Comparison of ENCODE assay signal across 8 cellular contexts in the genomic region with DNA sequence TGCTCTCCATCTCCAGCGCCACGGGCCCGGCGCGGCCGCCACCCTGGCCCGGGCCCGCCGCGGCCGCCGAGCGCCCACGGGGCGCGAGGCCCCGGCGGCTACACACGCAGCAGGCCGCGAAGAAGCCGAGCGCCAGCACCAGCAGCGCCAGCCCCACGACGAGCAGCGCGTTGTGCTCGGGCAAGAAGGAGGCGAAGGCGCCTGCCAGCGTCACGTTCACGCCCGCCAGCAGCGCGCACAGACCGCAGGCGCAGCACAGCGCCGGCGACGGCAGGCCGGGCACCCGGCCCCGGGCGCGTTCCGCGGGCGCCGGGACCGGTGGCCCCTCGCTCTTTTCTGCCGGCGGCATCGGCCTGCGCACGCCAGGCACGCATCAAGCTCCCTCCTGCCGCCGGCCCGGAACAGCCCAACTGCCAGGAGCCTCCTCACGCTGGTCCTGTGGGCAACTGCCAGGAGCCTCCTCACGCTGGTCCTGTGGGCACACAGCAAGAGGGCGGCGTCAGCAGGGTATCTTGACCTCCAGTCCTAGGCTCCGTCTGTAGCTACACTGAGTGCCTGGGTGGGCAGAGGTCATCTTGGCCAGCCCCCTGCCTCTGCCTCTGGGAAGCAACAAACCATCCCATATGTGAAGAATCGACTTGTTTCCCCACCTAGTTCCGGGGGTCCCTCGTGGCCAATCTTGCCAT. TPM values are rescaled to one million over a fixed set of nuclear protein-coding genes. Genes with fewer than 3 reads are reported as not detected.
DNase-seq lines count a peak whose midpoint lies in the region; ATAC-seq and TF ChIP-seq lines count a peak whose summit lies in the region.

No MANE protein-coding gene starts in this region.

- H3K4me3 ChIP-seq in GM23338 (peak overlapping the region; percentile 50; the same call in 1 of the 2 replicates), iPS-18a (ENCODE audit: low read length) (peak overlapping the region; percentile 16)

- H3K27ac ChIP-seq in GM23338 (ENCODE audit: low read depth) (no peak overlapping the region), iPS-18a (ENCODE audit: low read length) (no peak overlapping the region)

- ATAC-seq in GM23338 (peak; percentile 56), T-helper 17 cell (peak; percentile 82), GM18517 (IDR thresholded peaks at IDR 0.05; ENCODE audit: unreplicated experiment) (no peak)

- TF ChIP-seq CTCF in GM23338 (conservative IDR thresholded peaks at IDR 0.05; ENCODE audit: low read depth in 2 of 2) = no peak

- H3K36me3 Mint-ChIP-seq in GM23338 (ENCODE audit: low read depth) (no peaks in the 10 kb centered on the region), T-helper 17 cell (ENCODE audit: low read depth) (peaks cover 5% of the 10 kb centered on the region)

- peak; percentile 63 for DNase-seq in GM23338 (ENCODE audit: low spot score)
- DNase-seq in T-helper 17 cell = peak; percentile 29 to 44 (median 32)
- peak; percentile 76 for DNase-seq in astrocyte of the hippocampus (ENCODE audit: low read depth, low spot score)
- peak; percentile 19 to 20 for DNase-seq in stimulated activated CD4-positive, alpha-beta T cell treated with anti-CD3 and anti-CD28 coated beads, Interleukin-15, amount 100 ng/mL, for 1 hour (ENCODE audit: low read depth in 1 of 2, low spot score in 1 of 2)
- no peak for DNase-seq in NCI-H2196 (lab: John Stamatoyannopoulos, UW; ENCODE audit: unreplicated experiment)
- DNase-seq in NCI-H526 treated with DMSO at 0.1 percent for 48 hours (lab: John Stamatoyannopoulos, UW) = no peak

- H3K9me3 Mint-ChIP-seq in GM23338 = no peaks in the 10 kb centered on the region

- H3K27ac Mint-ChIP-seq in GM23338 (no peak overlapping the region), T-helper 17 cell (peak overlapping the region; percentile 78)

- H3K4me1 Mint-ChIP-seq in GM23338 = peaks cover 19% of the 10 kb centered on the region
- peaks cover 17% of the 10 kb centered on the region for H3K4me1 Mint-ChIP-seq in T-helper 17 cell

- peak overlapping the region; percentile 78 for H3K4me2 ChIP-seq in GM23338

- H3K4me3 Mint-ChIP-seq in GM23338 (peak overlapping the region; percentile 66), T-helper 17 cell (peak overlapping the region; percentile 93)

- no peaks in the 10 kb centered on the region for H4K20me1 ChIP-seq in GM23338 (replicated peaks; ENCODE audit: insufficient read depth)

- peak overlapping the region; percentile 76; the same call in 1 of the 2 replicates for H2AFZ ChIP-seq in GM23338

- no peaks in the 10 kb centered on the region for H3K9me2 ChIP-seq in GM23338 (ENCODE audit: insufficient read depth)

- H3K27me3 ChIP-seq in GM23338 (ENCODE audit: insufficient read depth) (peaks cover 98% of the 10 kb centered on the region), iPS-18a (ENCODE audit: control insufficient read depth, insufficient read depth, low read length) (peaks cover 79% of the 10 kb centered on the region)

- H3K9ac ChIP-seq in iPS-18a (ENCODE audit: low read length) = no peak overlapping the region

- H3K9me3 ChIP-seq in T-helper 17 cell (ENCODE audit: control insufficient read depth, low read length, poor library complexity, severe bottlenecking) = no peaks in the 10 kb centered on the region
- no peaks in the 10 kb centered on the region for H3K9me3 ChIP-seq in iPS-18a (ENCODE audit: control insufficient read depth, low read depth, low read length)

- H3K79me2 ChIP-seq in GM23338 (replicated peaks; ENCODE audit: insufficient read depth) = no peaks in the 10 kb centered on the region

- H3F3A ChIP-seq in GM23338 (replicated peaks; ENCODE audit: low read depth) = 0 out of 2 replicates have a peak, but pooled peaks cover 3% of the 10 kb centered on the region

- H3K36me3 ChIP-seq in GM23338 (ENCODE audit: insufficient read depth) = no peaks in the 10 kb centered on the region
- H3K36me3 ChIP-seq in iPS-18a (ENCODE audit: control insufficient read depth, low read depth, low read length) = no peaks in the 10 kb centered on the region

- H3K4me1 ChIP-seq in GM23338 (ENCODE audit: insufficient read depth) (peaks cover 3% of the 10 kb centered on the region), iPS-18a (ENCODE audit: control insufficient read depth, low read depth, low read length) (peaks cover 1% of the 10 kb centered on the region)

- H3K27me3 Mint-ChIP-seq in GM23338 (ENCODE audit: insufficient read depth, low read depth, poor library complexity) (peaks cover 58% of the 10 kb centered on the region), T-helper 17 cell (peaks cover 12% of the 10 kb centered on the region)

TF ChIP-seq in GM23338, 12 proteins besides CTCF, POLR2A, EP300 and RAD21:
- peak; percentile 63 for TF ChIP-seq EZH2 (IDR thresholded peaks at IDR 0.05; ENCODE audit: low read depth, unreplicated experiment)
- TF ChIP-seq, protein P1, sequence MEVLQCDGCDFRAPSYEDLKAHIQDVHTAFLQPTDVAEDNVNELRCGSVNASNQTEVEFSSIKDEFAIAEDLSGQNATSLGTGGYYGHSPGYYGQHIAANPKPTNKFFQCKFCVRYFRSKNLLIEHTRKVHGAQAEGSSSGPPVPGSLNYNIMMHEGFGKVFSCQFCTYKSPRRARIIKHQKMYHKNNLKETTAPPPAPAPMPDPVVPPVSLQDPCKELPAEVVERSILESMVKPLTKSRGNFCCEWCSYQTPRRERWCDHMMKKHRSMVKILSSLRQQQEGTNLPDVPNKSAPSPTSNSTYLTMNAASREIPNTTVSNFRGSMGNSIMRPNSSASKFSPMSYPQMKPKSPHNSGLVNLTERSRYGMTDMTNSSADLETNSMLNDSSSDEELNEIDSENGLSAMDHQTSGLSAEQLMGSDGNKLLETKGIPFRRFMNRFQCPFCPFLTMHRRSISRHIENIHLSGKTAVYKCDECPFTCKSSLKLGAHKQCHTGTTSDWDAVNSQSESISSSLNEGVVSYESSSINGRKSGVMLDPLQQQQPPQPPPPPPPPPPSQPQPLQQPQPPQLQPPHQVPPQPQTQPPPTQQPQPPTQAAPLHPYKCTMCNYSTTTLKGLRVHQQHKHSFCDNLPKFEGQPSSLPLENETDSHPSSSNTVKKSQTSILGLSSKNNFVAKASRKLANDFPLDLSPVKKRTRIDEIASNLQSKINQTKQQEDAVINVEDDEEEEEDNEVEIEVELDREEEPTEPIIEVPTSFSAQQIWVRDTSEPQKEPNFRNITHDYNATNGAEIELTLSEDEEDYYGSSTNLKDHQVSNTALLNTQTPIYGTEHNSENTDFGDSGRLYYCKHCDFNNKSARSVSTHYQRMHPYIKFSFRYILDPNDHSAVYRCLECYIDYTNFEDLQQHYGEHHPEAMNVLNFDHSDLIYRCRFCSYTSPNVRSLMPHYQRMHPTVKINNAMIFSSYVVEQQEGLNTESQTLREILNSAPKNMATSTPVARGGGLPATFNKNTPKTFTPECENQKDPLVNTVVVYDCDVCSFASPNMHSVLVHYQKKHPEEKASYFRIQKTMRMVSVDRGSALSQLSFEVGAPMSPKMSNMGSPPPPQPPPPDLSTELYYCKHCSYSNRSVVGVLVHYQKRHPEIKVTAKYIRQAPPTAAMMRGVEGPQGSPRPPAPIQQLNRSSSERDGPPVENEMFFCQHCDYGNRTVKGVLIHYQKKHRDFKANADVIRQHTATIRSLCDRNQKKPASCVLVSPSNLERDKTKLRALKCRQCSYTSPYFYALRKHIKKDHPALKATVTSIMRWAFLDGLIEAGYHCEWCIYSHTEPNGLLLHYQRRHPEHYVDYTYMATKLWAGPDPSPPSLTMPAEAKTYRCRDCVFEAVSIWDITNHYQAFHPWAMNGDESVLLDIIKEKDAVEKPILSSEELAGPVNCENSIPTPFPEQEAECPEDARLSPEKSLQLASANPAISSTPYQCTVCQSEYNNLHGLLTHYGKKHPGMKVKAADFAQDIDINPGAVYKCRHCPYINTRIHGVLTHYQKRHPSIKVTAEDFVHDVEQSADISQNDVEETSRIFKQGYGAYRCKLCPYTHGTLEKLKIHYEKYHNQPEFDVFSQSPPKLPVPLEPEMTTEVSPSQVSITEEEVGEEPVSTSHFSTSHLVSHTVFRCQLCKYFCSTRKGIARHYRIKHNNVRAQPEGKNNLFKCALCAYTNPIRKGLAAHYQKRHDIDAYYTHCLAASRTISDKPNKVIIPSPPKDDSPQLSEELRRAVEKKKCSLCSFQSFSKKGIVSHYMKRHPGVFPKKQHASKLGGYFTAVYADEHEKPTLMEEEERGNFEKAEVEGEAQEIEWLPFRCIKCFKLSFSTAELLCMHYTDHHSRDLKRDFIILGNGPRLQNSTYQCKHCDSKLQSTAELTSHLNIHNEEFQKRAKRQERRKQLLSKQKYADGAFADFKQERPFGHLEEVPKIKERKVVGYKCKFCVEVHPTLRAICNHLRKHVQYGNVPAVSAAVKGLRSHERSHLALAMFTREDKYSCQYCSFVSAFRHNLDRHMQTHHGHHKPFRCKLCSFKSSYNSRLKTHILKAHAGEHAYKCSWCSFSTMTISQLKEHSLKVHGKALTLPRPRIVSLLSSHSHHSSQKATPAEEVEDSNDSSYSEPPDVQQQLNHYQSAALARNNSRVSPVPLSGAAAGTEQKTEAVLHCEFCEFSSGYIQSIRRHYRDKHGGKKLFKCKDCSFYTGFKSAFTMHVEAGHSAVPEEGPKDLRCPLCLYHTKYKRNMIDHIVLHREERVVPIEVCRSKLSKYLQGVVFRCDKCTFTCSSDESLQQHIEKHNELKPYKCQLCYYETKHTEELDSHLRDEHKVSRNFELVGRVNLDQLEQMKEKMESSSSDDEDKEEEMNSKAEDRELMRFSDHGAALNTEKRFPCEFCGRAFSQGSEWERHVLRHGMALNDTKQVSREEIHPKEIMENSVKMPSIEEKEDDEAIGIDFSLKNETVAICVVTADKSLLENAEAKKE (CRISPR knock-in tag; IDR thresholded peaks at IDR 0.05) = no peak

RNA-seq across cellular contexts. Expression of a gene that starts 18.1 kb away (rescaled TPM):
- not detected in 2 replicates for total RNA-seq in GM23338 (2014; rRNA removed; shearing (Covaris generic))
- not detected in 2 replicates for polyA plus RNA-seq in GM23338 (2016; fragmentation: Nextera tagmentation; extraction: Ambion mirVana)
- total RNA-seq in T-helper 17 cell = not detected

RNA-seq across cellular contexts. Expression of a gene that starts 43.7 kb away (rescaled TPM):
- not detected in 2 replicates for total RNA-seq in GM23338 (2014; rRNA removed; shearing (Covaris generic))
- 0.11 TPM in 1 of 2 replicates, not detected in the other for polyA plus RNA-seq in GM23338 (2016; fragmentation: Nextera tagmentation; extraction: Ambion mirVana)
- total RNA-seq in T-helper 17 cell = not detected

Comparison
In these comparisons a context has a peak if more than half of its experiments do, and no peak if none do; other contexts are left out.
1. DNase-seq: peak in GM23338 (single experiment), T-helper 17 cell (3 of 3), astrocyte of the hippocampus (single experiment) and stimulated activated CD4-positive, alpha-beta T cell treated with anti-CD3 and anti-CD28 coated beads, Interleukin-15, amount 100 ng/mL, for 1 hour (2 of 2); none in NCI-H2196 (single experiment) and NCI-H526 treated with DMSO at 0.1 percent for 48 hours (single experiment).